Comparison of ENCODE assay signal across 1 cellular context in the genomic region with DNA sequence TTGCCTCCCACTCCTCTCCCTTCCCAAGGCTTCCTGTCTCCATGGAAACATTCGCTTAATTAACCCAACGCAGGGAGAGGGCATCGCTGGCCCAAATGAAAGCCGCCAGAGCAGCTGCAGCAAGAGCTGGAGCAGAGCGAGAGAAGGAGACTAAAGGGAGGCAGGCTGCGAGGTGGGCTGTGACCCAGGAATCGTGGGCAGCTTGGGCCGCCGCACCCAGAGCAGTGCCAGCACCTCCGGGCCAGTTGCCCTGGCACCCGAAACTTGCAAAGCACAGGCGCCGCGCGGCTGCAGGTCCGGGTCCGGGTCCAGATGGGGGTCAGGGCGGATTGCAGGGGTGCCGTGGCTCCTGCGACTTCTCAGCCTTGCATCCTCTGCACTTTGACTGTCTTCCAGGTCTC.
TF ChIP-seq lines count a peak whose summit lies in the region.

No MANE protein-coding gene starts in this region.

TF ChIP-seq in H1, 55 proteins besides CTCF, POLR2A, EP300 and RAD21:
- TF ChIP-seq RFX5 (IDR thresholded peaks at IDR 0.05; ENCODE audit: borderline replicate concordance, low read depth, low read length) (no peak), SIX5 (IDR thresholded peaks at IDR 0.05; ENCODE audit: low read depth, low read length) (no peak), GTF2F1 (IDR thresholded peaks at IDR 0.05; ENCODE audit: borderline replicate concordance, low read depth, low read length) (no peak), ASH2L (IDR thresholded peaks at IDR 0.05; ENCODE audit: low read length) (no peak), SRF (IDR thresholded peaks at IDR 0.05; ENCODE audit: low read depth, low read length) (no peak), CHD2 (IDR thresholded peaks at IDR 0.05; ENCODE audit: low read length) (no peak), CEBPB (IDR thresholded peaks at IDR 0.05; ENCODE audit: low read depth, low read length) (no peak), TEAD4 (IDR thresholded peaks at IDR 0.05; ENCODE audit: low read depth, low read length) (no peak), EZH2 (IDR thresholded peaks at IDR 0.05; ENCODE audit: low read depth, low read length, severe bottlenecking) (no peak), KDM5A (IDR thresholded peaks at IDR 0.05; ENCODE audit: low read length) (no peak), NRF1 (IDR thresholded peaks at IDR 0.05; ENCODE audit: low read depth, low read length) (no peak), TAF7 (optimal IDR thresholded peaks at IDR 0.05; ENCODE audit: borderline replicate concordance, low read depth, low read length) (no peak), CBX5 (IDR thresholded peaks at IDR 0.05; ENCODE audit: low read depth, low read length) (no peak), TAF1 (IDR thresholded peaks at IDR 0.05; ENCODE audit: low read depth, low read length) (no peak)
- TF ChIP-seq, protein P1, sequence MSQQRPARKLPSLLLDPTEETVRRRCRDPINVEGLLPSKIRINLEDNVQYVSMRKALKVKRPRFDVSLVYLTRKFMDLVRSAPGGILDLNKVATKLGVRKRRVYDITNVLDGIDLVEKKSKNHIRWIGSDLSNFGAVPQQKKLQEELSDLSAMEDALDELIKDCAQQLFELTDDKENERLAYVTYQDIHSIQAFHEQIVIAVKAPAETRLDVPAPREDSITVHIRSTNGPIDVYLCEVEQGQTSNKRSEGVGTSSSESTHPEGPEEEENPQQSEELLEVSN (IDR thresholded peaks at IDR 0.05): no peak
- TF ChIP-seq, protein P2, sequence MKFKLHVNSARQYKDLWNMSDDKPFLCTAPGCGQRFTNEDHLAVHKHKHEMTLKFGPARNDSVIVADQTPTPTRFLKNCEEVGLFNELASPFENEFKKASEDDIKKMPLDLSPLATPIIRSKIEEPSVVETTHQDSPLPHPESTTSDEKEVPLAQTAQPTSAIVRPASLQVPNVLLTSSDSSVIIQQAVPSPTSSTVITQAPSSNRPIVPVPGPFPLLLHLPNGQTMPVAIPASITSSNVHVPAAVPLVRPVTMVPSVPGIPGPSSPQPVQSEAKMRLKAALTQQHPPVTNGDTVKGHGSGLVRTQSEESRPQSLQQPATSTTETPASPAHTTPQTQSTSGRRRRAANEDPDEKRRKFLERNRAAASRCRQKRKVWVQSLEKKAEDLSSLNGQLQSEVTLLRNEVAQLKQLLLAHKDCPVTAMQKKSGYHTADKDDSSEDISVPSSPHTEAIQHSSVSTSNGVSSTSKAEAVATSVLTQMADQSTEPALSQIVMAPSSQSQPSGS (IDR thresholded peaks at IDR 0.05; ENCODE audit: low read length): no peak
